ENCODE assay signal across 9 cellular contexts in genomic region chr2:147449323-147450080, GRCh38.
DNase-seq lines count a peak whose midpoint lies in the region; ATAC-seq and TF ChIP-seq lines count a peak whose summit lies in the region.
"Had no signal": no experiment of that assay in that cellular context is flagged by ENCODE, and none has a peak within 500 bp of the region (broad histone marks: within the 10 kb centered on the region; RNA-seq: fewer than 3 reads in every experiment).

No MANE protein-coding gene starts in this region.

- no peak for TF ChIP-seq POLR2A in adrenal gland (IDR thresholded peaks at IDR 0.05)

- H3K9ac ChIP-seq in NT2/D1 (ENCODE audit: insufficient read length, low read depth): no peak overlapping the region

- H3K27me3 ChIP-seq in NT2/D1 (ENCODE audit: insufficient read depth, insufficient read length) (no peaks in the 10 kb centered on the region), adrenal gland (no peaks in the 10 kb centered on the region)
- H3K27me3 ChIP-seq: SJSA1 had no signal

- ATAC-seq in HG02840 (IDR thresholded peaks at IDR 0.05; ENCODE audit: low FRiP score, unreplicated experiment): no peak

- H3K4me1 ChIP-seq in NT2/D1 (ENCODE audit: insufficient read depth, insufficient read length) (no peaks in the 10 kb centered on the region), adrenal gland (replicated peaks in 1 of 2) (no peaks in the 10 kb centered on the region)
- H3K4me1 ChIP-seq: SJSA1 had no signal

- intact Hi-C loops in adrenal gland (cut with DNase I): no loop called here

- peaks cover 8% of the 10 kb centered on the region for H3K9me3 ChIP-seq in NT2/D1 (ENCODE audit: insufficient read depth, low read length)
- H3K9me3 ChIP-seq in adrenal gland (replicated peaks in 1 of 3): no peaks in the 10 kb centered on the region
- H3K9me3 ChIP-seq: SJSA1 had no signal

- 64 to 69% (median 66%) methylated on average over 8 of the region's 8 CpGs for WGBS in adrenal gland, 4 donors

- H3K4me3 ChIP-seq in NT2/D1 (ENCODE audit: insufficient read length, low read depth): no peak overlapping the region
- H3K4me3 ChIP-seq in adrenal gland: no peak overlapping the region
- H3K4me3 ChIP-seq: SJSA1 had no signal

- DNase-seq in SHP77 (lab: John Stamatoyannopoulos, UW) (peak; percentile 10 to 30), SHP77 treated with DMSO at 0.1 percent for 48 hours (lab: John Stamatoyannopoulos, UW) (no peak), NT2/D1 (ENCODE audit: low read depth, low spot score) (peak; percentile 39), caudate nucleus (lab: John Stamatoyannopoulos, UW) (peak in 12 of 61 donors; percentile 2 to 53 (median 19)), putamen (ENCODE audit: low spot score) (peak; percentile 11), adrenal gland (no peak), GF-D8 (lab: John Stamatoyannopoulos, UW) (no peak)

- H3K27ac ChIP-seq in caudate nucleus (ENCODE audit: low read depth, low read length) (peak overlapping the region; percentile 84), adrenal gland (no peak overlapping the region)
- H3K27ac ChIP-seq: SJSA1 had no signal

- H3K36me3 ChIP-seq in NT2/D1 (ENCODE audit: insufficient read depth, insufficient read length, low read length) (no peaks in the 10 kb centered on the region), adrenal gland (replicated peaks in 1 of 2) (no peaks in the 10 kb centered on the region)
- H3K36me3 ChIP-seq: SJSA1 had no signal

- no peak for TF ChIP-seq CTCF in adrenal gland (IDR thresholded peaks at IDR 0.05)

Comparison
In these comparisons a context has a peak if more than half of its experiments do, and no peak if none do; other contexts are left out.
1. DNase-seq: peak in SHP77 (2 of 2), NT2/D1 (single experiment) and putamen (single experiment); none in SHP77 treated with DMSO at 0.1 percent for 48 hours (single experiment), adrenal gland (0 of 7) and GF-D8 (single experiment).